In genomic region chr2:104701471-104701911, GRCh38 we compare ENCODE assay signal across 20 cellular contexts.
DNase-seq lines count a peak whose midpoint lies in the region; ATAC-seq and TF ChIP-seq lines count a peak whose summit lies in the region.
"Had no signal": no experiment of that assay in that cellular context is flagged by ENCODE, and none has a peak within 500 bp of the region (broad histone marks: within the 10 kb centered on the region; RNA-seq: fewer than 3 reads in every experiment).

No MANE protein-coding gene starts in this region.

- H3K27me3 ChIP-seq in colonic mucosa = no peaks in the 10 kb centered on the region

- H3K27ac ChIP-seq in colonic mucosa = no peak overlapping the region

- no peak for TF ChIP-seq CTCF in colonic mucosa (IDR thresholded peaks at IDR 0.05)

- no peak overlapping the region for H3K4me3 ChIP-seq in colonic mucosa
- H3K4me3 ChIP-seq: MG63 had no signal

- intact Hi-C loops in colonic mucosa (cut with DNase I) = no loop called here

- no peak for ATAC-seq in GM19328 (IDR thresholded peaks at IDR 0.05; ENCODE audit: unreplicated experiment)
- ATAC-seq: activated T-cell treated with anti-CD3 and anti-CD28 coated beads, Interleukin-2, amount 50 U/mL, for 72 hours; left ventricle myocardium superior; natural killer cell treated with Interleukin-12 subunit alpha and Interleukin-12 subunit beta and Interleukin-15 and Interleukin-18, amount 100 ng/mL, for 72 hours had no signal

- H3K36me3 ChIP-seq in colonic mucosa = no peaks in the 10 kb centered on the region
- H3K36me3 ChIP-seq: MG63 had no signal

- DNase-seq in NCI-H345 (lab: John Stamatoyannopoulos, UW) = peak; percentile 26
- DNase-seq in NCI-H345 treated with DMSO at 0.1 percent for 48 hours (lab: John Stamatoyannopoulos, UW; ENCODE audit: unreplicated experiment) = no peak
- peak; percentile 38 for DNase-seq in cerebellar cortex (ENCODE audit: low spot score)
- DNase-seq in middle frontal gyrus (ENCODE audit: extremely low spot score, low spot score) = peak; percentile 37
- DNase-seq in activated CD4-positive, CD25-positive, alpha-beta regulatory T cell (lab: John Stamatoyannopoulos, UW) = no peak
- no peak for DNase-seq in dermis blood vessel endothelial cell
- DNase-seq in colonic mucosa = no peak
- DNase-seq: activated CD4-positive, alpha-beta T cell treated with anti-CD3 and anti-CD28 coated beads, Interleukin-2, amount 10 ng/mL, durations not matched to agents 24 days and 14 days; activated naive CD4-positive, alpha-beta T cell treated with Interleukin-2 at 50 U/mL for 16 hours; activated T-cell treated with anti-CD3 and anti-CD28 coated beads, Interleukin-2, amount 50 U/mL, for 72 hours; DMS53; GF-D8; left ventricle myocardium superior; MG63; NCI-H1694 treated with DMSO at 0.1 percent for 48 hours; OCI-M1; trophoblast cell had no signal

- H3K4me1 ChIP-seq in colonic mucosa = no peaks in the 10 kb centered on the region

- no peak overlapping the region for H3K9ac ChIP-seq in colonic mucosa (ENCODE audit: low read depth in 2 of 2, low read length in 2 of 2)
- H3K9ac ChIP-seq: SK-N-SH had no signal

- no peaks in the 10 kb centered on the region for H3K9me3 ChIP-seq in colonic mucosa
- H3K9me3 ChIP-seq: MG63, SK-N-SH had no signal

Comparison
In these comparisons a context has a peak if more than half of its experiments do, and no peak if none do; other contexts are left out.
1. DNase-seq: peak in NCI-H345 (single experiment), cerebellar cortex (single experiment) and middle frontal gyrus (single experiment); none in NCI-H345 treated with DMSO at 0.1 percent for 48 hours (single experiment), activated CD4-positive, CD25-positive, alpha-beta regulatory T cell (0 of 4), dermis blood vessel endothelial cell (single experiment) and colonic mucosa (single experiment).